Comparison of ENCODE assay signal across 8 cellular contexts in genomic region chr6:96520039-96520850, GRCh38. TPM values are rescaled to one million over a fixed set of nuclear protein-coding genes. Genes with fewer than 3 reads are reported as not detected.
A peak's percentile ranks its signal among the peaks of the same experiment; 100 is the strongest.
DNase-seq lines count a peak whose midpoint lies in the region; ATAC-seq, FAIRE-seq and TF ChIP-seq lines count a peak whose summit lies in the region.

No MANE protein-coding gene starts in this region.

- H3K36me3 ChIP-seq in cardiac muscle cell (peaks cover 9% of the 10 kb centered on the region), kidney (ENCODE audit: control insufficient read depth in 1 of 2, insufficient read depth in 2 of 2, low read length in 2 of 2) (no peaks in the 10 kb centered on the region), transverse colon (peaks cover 0 to 6% (median 3%) of the 10 kb centered on the region in 4 donors)

- FAIRE-seq in kidney (lab: Jason Lieb, UNC): no peak
- FAIRE-seq in GM12892 (lab: Jason Lieb, UNC): no peak

- no peak for TF ChIP-seq POLR2A in transverse colon (IDR thresholded peaks at IDR 0.05)
- TF ChIP-seq POLR2A in GM12892 (IDR thresholded peaks at IDR 0.05; ENCODE audit: low read depth, low read length): no peak
- no peak for TF ChIP-seq POLR2A in erythroblast (IDR thresholded peaks at IDR 0.05; ENCODE audit: low read length)

- no peak for TF ChIP-seq CTCF in cardiac muscle cell (IDR thresholded peaks at IDR 0.05; ENCODE audit: low read depth, low read length)
- TF ChIP-seq CTCF in kidney (IDR thresholded peaks at IDR 0.05; ENCODE audit: borderline replicate concordance, extremely low read depth, insufficient read depth): no peak
- TF ChIP-seq CTCF in transverse colon (IDR thresholded peaks at IDR 0.05): no peak

- no peaks in the 10 kb centered on the region for H3K9me3 Mint-ChIP-seq in activated naive CD8-positive, alpha-beta T cell treated with anti-CD3 and anti-CD28 coated beads, Interleukin-2, amount 50 U/mL, for 24 hours

- no peak overlapping the region for H3K27ac Mint-ChIP-seq in activated naive CD8-positive, alpha-beta T cell treated with anti-CD3 and anti-CD28 coated beads, Interleukin-2, amount 50 U/mL, for 24 hours

- no peak for ATAC-seq in left ventricle myocardium superior
- ATAC-seq in activated naive CD8-positive, alpha-beta T cell treated with anti-CD3 and anti-CD28 coated beads, Interleukin-2, amount 50 U/mL, for 24 hours: peak; percentile 4
- ATAC-seq in HG03457 (IDR thresholded peaks at IDR 0.05; ENCODE audit: unreplicated experiment): no peak

- peaks cover 13% of the 10 kb centered on the region for H3K4me1 ChIP-seq in cardiac muscle cell (ENCODE audit: low read depth)
- peaks cover 2 to 12% of the 10 kb centered on the region in 2 donors for H3K4me1 ChIP-seq in kidney (ENCODE audit: control insufficient read depth in 1 of 2, insufficient read depth in 1 of 2, low read depth in 1 of 2, low read length in 2 of 2)
- peaks cover 6 to 31% (median 18%) of the 10 kb centered on the region in 4 donors for H3K4me1 ChIP-seq in transverse colon

- intact Hi-C loops in left ventricle myocardium superior (cut with micrococcal nuclease) (no loop called here), kidney (cut with DNase I) (no loop called here), transverse colon (cut with DNase I; ENCODE audit: low total_unique reads) (no loop called here)

- in situ Hi-C loops in transverse colon (cut with MboI; ENCODE audit: low pct_ligation_motif_present in 1 of 4, low pct_unique_long_range_greater_than_20kb in 1 of 4, low sequenced_read_pairs in 3 of 4): no loop called here

- H3K9me3 ChIP-seq in cardiac muscle cell (ENCODE audit: low read depth): no peaks in the 10 kb centered on the region
- H3K9me3 ChIP-seq in kidney (ENCODE audit: control insufficient read depth in 1 of 2, low read length in 2 of 2): no peaks in the 10 kb centered on the region
- no peaks in the 10 kb centered on the region for H3K9me3 ChIP-seq in transverse colon

- no peak overlapping the region for H3K27ac ChIP-seq in cardiac muscle cell
- H3K27ac ChIP-seq in kidney (ENCODE audit: low read depth in 2 of 2, low read length in 2 of 2): peak overlapping the region in 1 of 2 donors; percentile 15
- peak overlapping the region in 3 of 4 donors; percentile 94 to 96 (median 95) for H3K27ac ChIP-seq in transverse colon

- DNase-seq in cardiac muscle cell (ENCODE audit: low read depth in 1 of 2, low spot score in 1 of 2): peak in 1 of 2 donors; percentile 49
- DNase-seq in left ventricle myocardium superior: no peak
- DNase-seq in activated naive CD8-positive, alpha-beta T cell treated with anti-CD3 and anti-CD28 coated beads, Interleukin-2, amount 50 U/mL, for 24 hours: no peak
- peak; percentile 41 for DNase-seq in kidney
- peak; percentile 45 for DNase-seq in transverse colon
- no peak for DNase-seq in GM12892 (ENCODE audit: insufficient read length)
- no peak for DNase-seq in erythroblast (lab: John Stamatoyannopoulos, UW)

- H3K27me3 ChIP-seq in cardiac muscle cell (no peaks in the 10 kb centered on the region), transverse colon (no peaks in the 10 kb centered on the region)

- no peak overlapping the region for H3K9ac ChIP-seq in kidney (ENCODE audit: low read length in 2 of 2)

- 49 to 62% methylated on average over 5 to 7 of the region's 7 CpGs for WGBS in transverse colon (ENCODE audit: low coverage in 1 of 2), 2 donors

- no peaks in the 10 kb centered on the region for H3K27me3 Mint-ChIP-seq in activated naive CD8-positive, alpha-beta T cell treated with anti-CD3 and anti-CD28 coated beads, Interleukin-2, amount 50 U/mL, for 24 hours

- peaks cover 6% of the 10 kb centered on the region for H3K36me3 Mint-ChIP-seq in activated naive CD8-positive, alpha-beta T cell treated with anti-CD3 and anti-CD28 coated beads, Interleukin-2, amount 50 U/mL, for 24 hours (ENCODE audit: low read depth)

- peak overlapping the region; percentile 97 for H3K4me3 Mint-ChIP-seq in activated naive CD8-positive, alpha-beta T cell treated with anti-CD3 and anti-CD28 coated beads, Interleukin-2, amount 50 U/mL, for 24 hours

- peak overlapping the region; percentile 85 for H3K4me3 ChIP-seq in cardiac muscle cell
- peak overlapping the region; percentile 97 to 98 for H3K4me3 ChIP-seq in kidney (ENCODE audit: low read length in 2 of 2)
- peak overlapping the region in 3 of 4 donors; percentile 51 to 84 (median 68) for H3K4me3 ChIP-seq in transverse colon

- H3K4me1 Mint-ChIP-seq in activated naive CD8-positive, alpha-beta T cell treated with anti-CD3 and anti-CD28 coated beads, Interleukin-2, amount 50 U/mL, for 24 hours: peaks cover 20% of the 10 kb centered on the region

- no peak for TF ChIP-seq EP300 in transverse colon (IDR thresholded peaks at IDR 0.05; ENCODE audit: low read depth)

RNA-seq across cellular contexts. Expression of gene UFL1, which starts 1.4 kb away (rescaled TPM):
- total RNA-seq in cardiac muscle cell (17.5 and 26.2 TPM in 2 replicates), left ventricle myocardium superior (23.4 TPM), kidney (27.5 TPM), transverse colon (10 to 100 TPM in 2 of 4 donors, 1 to 10 TPM in 2; 5.2 to 27.5 (median 14.9) TPM)
- polyA plus RNA-seq in cardiac muscle cell (18.7 and 37.4 TPM in 2 replicates), kidney (ENCODE audit: insufficient read depth, low read depth, low replicate concordance) (8.0 TPM)
- polyA plus RNA-seq in GM12892 (2012; ENCODE audit: missing spikeins): 19.5 TPM

RNA-seq across cellular contexts. Expression of gene FHL5, which starts 42.7 kb away (rescaled TPM):
- total RNA-seq in cardiac muscle cell (not detected in 2 replicates), left ventricle myocardium superior (6.9 TPM), kidney (34.5 TPM), transverse colon (1 to 10 TPM in 3 of 4 donors, not detected in 1; 2.9 to 9.2 (median 4.6) TPM)
- polyA plus RNA-seq in cardiac muscle cell (not detected in 2 replicates), kidney (ENCODE audit: insufficient read depth, low read depth, low replicate concordance) (4.3 TPM)
- polyA plus RNA-seq in GM12892 (2012; ENCODE audit: missing spikeins): not detected

Comparison
In these comparisons a context has a peak if more than half of its experiments do, and no peak if none do; other contexts are left out.
1. DNase-seq: peak in kidney (single experiment) and transverse colon (single experiment); none in left ventricle myocardium superior (single experiment), activated naive CD8-positive, alpha-beta T cell treated with anti-CD3 and anti-CD28 coated beads, Interleukin-2, amount 50 U/mL, for 24 hours (single experiment), GM12892 (single experiment) and erythroblast (0 of 2).
2. Peak in every context shown above with its lines, with median percentiles within 50 percentile points of each other: H3K4me3 ChIP-seq.